In the genomic region with DNA sequence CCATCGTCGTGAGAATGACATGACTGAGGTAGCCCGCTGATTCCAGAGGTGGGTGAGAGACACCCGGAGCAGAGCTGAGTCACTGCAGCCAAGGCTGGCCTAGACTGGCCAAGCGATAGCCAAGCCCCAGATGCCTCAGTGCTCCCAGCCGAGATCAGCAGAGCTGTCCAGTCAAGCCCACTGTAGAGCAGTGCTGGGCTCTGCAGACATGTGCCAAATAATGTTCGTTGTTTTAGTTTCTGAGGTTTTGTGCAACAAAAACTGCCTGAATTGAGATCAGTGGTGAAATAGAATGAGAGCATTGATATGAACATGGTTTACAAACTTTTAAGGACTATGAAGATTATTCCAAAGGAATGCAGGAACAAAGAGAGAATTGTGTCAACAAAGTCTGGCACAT, we compare ENCODE assay signal across 21 cellular contexts. TPM values are rescaled to one million over a fixed set of nuclear protein-coding genes. Genes with fewer than 3 reads are reported as not detected.
DNase-seq lines count a peak whose midpoint lies in the region; ATAC-seq, FAIRE-seq and TF ChIP-seq lines count a peak whose summit lies in the region.
"Had no signal": no experiment of that assay in that cellular context is flagged by ENCODE, and none has a peak within 500 bp of the region (broad histone marks: within the 10 kb centered on the region; RNA-seq: fewer than 3 reads in every experiment).

No MANE protein-coding gene starts in this region.

- ATAC-seq in HepG2 = peak; percentile 59
- ATAC-seq in right lobe of liver = no peak
- ATAC-seq in HG03045 (IDR thresholded peaks at IDR 0.05; ENCODE audit: unreplicated experiment) = no peak

- TF ChIP-seq RAD21 in HepG2 (CRISPR knock-in tag; IDR thresholded peaks at IDR 0.05) = no peak

- in situ Hi-C loops in HepG2 (cut with HindIII; ENCODE audit: extremely low pct_ligation_motif_present, low pct_unique_long_range_greater_than_20kb) (no loop called here), SK-MEL-5 (cut with HindIII; ENCODE audit: low pct_unique_long_range_greater_than_20kb, low sequenced_read_pairs) (no loop called here)

- no peak for TF ChIP-seq CTCF in HepG2 (CRISPR knock-in tag; IDR thresholded peaks at IDR 0.05)
- no peak for TF ChIP-seq CTCF in right lobe of liver (IDR thresholded peaks at IDR 0.05)
- TF ChIP-seq CTCF in endodermal cell (conservative IDR thresholded peaks at IDR 0.05) = no peak

- H3K9ac ChIP-seq in HepG2 (ENCODE audit: insufficient read depth, low read depth, low read length) (no peak overlapping the region), endodermal cell (ENCODE audit: extremely low read depth, low read length, poor library complexity, severe bottlenecking) (no peak overlapping the region)
- H3K9ac ChIP-seq: BLaER1, SK-N-SH had no signal

- intact Hi-C loops in HepG2 (cut with micrococcal nuclease; ENCODE audit: unreplicated experiment) (no loop called here), right lobe of liver (cut with DNase I) (no loop called here)

- H3K4me3 Mint-ChIP-seq in endodermal cell = no peak overlapping the region

- no peaks in the 10 kb centered on the region for H3K9me3 ChIP-seq in HepG2 (ENCODE audit: low read length)
- no peaks in the 10 kb centered on the region for H3K9me3 ChIP-seq in right lobe of liver
- no peaks in the 10 kb centered on the region for H3K9me3 ChIP-seq in endodermal cell (ENCODE audit: control insufficient read depth, low read length)
- H3K9me3 ChIP-seq: BLaER1, SK-N-SH had no signal

- CTCF ChIA-PET in HepG2 (lab: Yijun Ruan, JAX; ENCODE audit: low intra/inter-chr PET ratio, low total read pairs) = no interaction called here

- no TSS peak for BruUV-seq in HepG2 (replicated peaks; lab: Mats Ljungman, UMichigan)

- peak; percentile 84 for FAIRE-seq in HepG2 (lab: Jason Lieb, UNC)
- peak; percentile 62 for FAIRE-seq in urothelium cell line (lab: Jason Lieb, UNC)
- FAIRE-seq: A204.1 had no signal

- no peak overlapping the region for H3K27ac ChIP-seq in HepG2 (ENCODE audit: extremely low read length, insufficient read depth, low read length)
- H3K27ac ChIP-seq in right lobe of liver = no peak overlapping the region
- no peak overlapping the region for H3K27ac ChIP-seq in endodermal cell (ENCODE audit: low read depth, low read length)
- H3K27ac ChIP-seq: BLaER1, HL-60 had no signal

- no peaks in the 10 kb centered on the region for H3K9me3 Mint-ChIP-seq in endodermal cell
- H3K9me3 Mint-ChIP-seq: IgD-negative memory B cell had no signal

- H3K4me3 ChIP-seq in HepG2 (replicated peaks in 1 of 3; ENCODE audit: insufficient read depth in 1 of 3, low read depth in 2 of 3, low read length in 3 of 3) (no peak overlapping the region), right lobe of liver (no peak overlapping the region), endodermal cell (ENCODE audit: low read length) (no peak overlapping the region)
- H3K4me3 ChIP-seq: BLaER1 had no signal

- H3K27me3 ChIP-seq in HepG2 (ENCODE audit: control insufficient read depth in 1 of 2, insufficient read depth in 2 of 2, low read length in 2 of 2) (no peaks in the 10 kb centered on the region; a peak in 1 of 5 replicates), right lobe of liver (no peaks in the 10 kb centered on the region), endodermal cell (ENCODE audit: control insufficient read depth, insufficient read depth, low read length, poor library complexity, severe bottlenecking) (no peaks in the 10 kb centered on the region)
- H3K27me3 ChIP-seq: BLaER1 had no signal

- no peaks in the 10 kb centered on the region for H4K20me1 ChIP-seq in HepG2 (ENCODE audit: insufficient read depth, low read length)
- H4K20me1 ChIP-seq: BLaER1 had no signal

- DNase-seq in HepG2 (ENCODE audit: low spot score) = no peak
- DNase-seq in right lobe of liver = no peak
- DNase-seq in SK-MEL-5 (ENCODE audit: low read depth, low spot score) = peak; percentile 82
- DNase-seq in endodermal cell = peak; percentile 46
- DNase-seq in urothelium cell line (ENCODE audit: low spot score) = peak; percentile 48
- DNase-seq in NCI-H524 (lab: John Stamatoyannopoulos, UW) = no peak
- DNase-seq in effector CD4-positive, alpha-beta T cell = no peak
- DNase-seq: DMS53, H7, MV-4-11, NCI-H1694 treated with DMSO at 0.1 percent for 48 hours, NCI-H774, OCI-M1, SHP77, SK-N-SH had no signal

- 42% methylated on average over 7 of the region's 7 CpGs for WGBS in HepG2 (ENCODE audit: low lambda C conversion rate)
- WGBS in right lobe of liver (ENCODE audit: insufficient coverage, low coverage, low lambda C conversion rate, missing lambda C conversion rate) = 74% methylated on average over 3 of the region's 7 CpGs
- 94 to 95% methylated on average over 7 of the region's 7 CpGs for WGBS in endodermal cell (ENCODE audit: insufficient coverage in 1 of 2, insufficient read length in 1 of 2), 2 experiments

- TF ChIP-seq EP300 in HepG2 (IDR thresholded peaks at IDR 0.05; ENCODE audit: low read depth in 2 of 2, low read length in 2 of 2) (no peak), HepG2 (CRISPR knock-in tag; IDR thresholded peaks at IDR 0.05; ENCODE audit: borderline replicate concordance) (no peak)

- POLR2A ChIA-PET in HepG2 (lab: Yijun Ruan, JAX) = no interaction called here

- H3K36me3 ChIP-seq in HepG2 (replicated peaks in 1 of 2; ENCODE audit: control insufficient read depth in 1 of 2, insufficient read depth in 2 of 2, low read length in 2 of 2) = no peaks in the 10 kb centered on the region; a peak in 1 of 5 replicates
- no peaks in the 10 kb centered on the region for H3K36me3 ChIP-seq in right lobe of liver
- no peaks in the 10 kb centered on the region for H3K36me3 ChIP-seq in endodermal cell (ENCODE audit: control insufficient read depth, insufficient read depth, low read length)
- H3K36me3 ChIP-seq: BLaER1 had no signal

- TF ChIP-seq POLR2A in HepG2 (IDR thresholded peaks at IDR 0.05; ENCODE audit: insufficient read depth in 1 of 2, low read depth in 2 of 2, low read length in 2 of 2) (no peak), right lobe of liver (IDR thresholded peaks at IDR 0.05) (no peak)

- no peak overlapping the region for H2AFZ ChIP-seq in HepG2 (ENCODE audit: low read length)

- peaks cover 12% of the 10 kb centered on the region for H3K4me1 Mint-ChIP-seq in endodermal cell

- H3K79me2 ChIP-seq in HepG2 (ENCODE audit: insufficient read depth, low read length) = no peaks in the 10 kb centered on the region

- no peaks in the 10 kb centered on the region for H3K36me3 Mint-ChIP-seq in endodermal cell (ENCODE audit: low read depth)
- H3K36me3 Mint-ChIP-seq: CD4-positive, alpha-beta memory T cell; IgD-negative memory B cell had no signal

- no peak overlapping the region for H3K27ac Mint-ChIP-seq in endodermal cell
- H3K27ac Mint-ChIP-seq: IgD-negative memory B cell had no signal

- H3K4me2 ChIP-seq in HepG2 (ENCODE audit: low read depth, low read length) = no peak overlapping the region
- H3K4me2 ChIP-seq: SK-N-SH had no signal

- peaks cover 8% of the 10 kb centered on the region for H3K27me3 Mint-ChIP-seq in endodermal cell (ENCODE audit: insufficient read depth)

- peaks cover 18% of the 10 kb centered on the region for H3K4me1 ChIP-seq in HepG2 (ENCODE audit: insufficient read depth, low read length)
- H3K4me1 ChIP-seq in right lobe of liver = no peaks in the 10 kb centered on the region
- peaks cover 2% of the 10 kb centered on the region for H3K4me1 ChIP-seq in endodermal cell (ENCODE audit: control insufficient read depth, insufficient read depth, low read length)

TF ChIP-seq in HepG2, 621 proteins besides CTCF, POLR2A, EP300 and RAD21 (continues in another document):
- TF ChIP-seq FOXC1 (CRISPR knock-in tag; IDR thresholded peaks at IDR 0.05; ENCODE audit: borderline replicate concordance) (no peak), ZNF776 (CRISPR knock-in tag; IDR thresholded peaks at IDR 0.05) (no peak)
- TF ChIP-seq, protein P1, sequence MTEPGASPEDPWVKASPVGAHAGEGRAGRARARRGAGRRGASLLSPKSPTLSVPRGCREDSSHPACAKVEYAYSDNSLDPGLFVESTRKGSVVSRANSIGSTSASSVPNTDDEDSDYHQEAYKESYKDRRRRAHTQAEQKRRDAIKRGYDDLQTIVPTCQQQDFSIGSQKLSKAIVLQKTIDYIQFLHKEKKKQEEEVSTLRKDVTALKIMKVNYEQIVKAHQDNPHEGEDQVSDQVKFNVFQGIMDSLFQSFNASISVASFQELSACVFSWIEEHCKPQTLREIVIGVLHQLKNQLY (CRISPR knock-in tag; IDR thresholded peaks at IDR 0.05) = no peak

RNA-seq across cellular contexts. Expression of a gene that starts 42.1 kb away (rescaled TPM):
- total RNA-seq in HepG2 (2016; rRNA removed; fragmentation: Illumina TruSeq; extraction: Trizol) (54.6 and 73.5 TPM in 2 replicates), right lobe of liver (10 to 100 TPM; 13.0 to 53.9 (median 18.9) TPM), endodermal cell (10 to 100 TPM; 10.9 to 12.5 TPM)
- 42.1 and 49.7 TPM in 2 replicates for total RNA-seq in HepG2 (2016; cell fraction: cytosol; rRNA removed; fragmentation: Illumina TruSeq; extraction: Trizol; ENCODE audit: low read depth)
- 62.3 and 69.8 TPM in 2 replicates for total RNA-seq in HepG2 (2016; cell fraction: insoluble cytoplasmic fraction; rRNA removed; fragmentation: Illumina TruSeq; extraction: Trizol)
- 63.4 and 67.9 TPM in 2 replicates for total RNA-seq in HepG2 (2016; cell fraction: membrane; rRNA removed; fragmentation: Illumina TruSeq; extraction: Trizol)
- total RNA-seq in HepG2 (2016; cell fraction: nucleus; rRNA removed; fragmentation: Illumina TruSeq; extraction: Trizol) = 85.3 and 102 TPM in 2 replicates
- 316 and 481 TPM in 2 replicates for polyA plus RNA-seq in HepG2 (2011; rRNA removed)
- 173 and 253 TPM in 2 replicates for polyA plus RNA-seq in HepG2 (2011; cell fraction: cytosol; rRNA removed)
- 137 and 144 TPM in 2 replicates for polyA plus RNA-seq in HepG2 (2011; cell fraction: nucleus; rRNA removed)
- 326 and 528 TPM in 2 replicates for polyA plus RNA-seq in HepG2 (2012)
- 54.6 and 62.8 TPM in 2 replicates for polyA plus RNA-seq in HepG2 (2016; cell fraction: cytosol; fragmentation: Illumina TruSeq; extraction: Trizol; ENCODE audit: low read depth)
- polyA plus RNA-seq in HepG2 (2016; cell fraction: insoluble cytoplasmic fraction; fragmentation: Illumina TruSeq; extraction: Trizol; ENCODE audit: low read depth) = 59.5 and 66.9 TPM in 2 replicates
- 65.7 and 73.3 TPM in 2 replicates for polyA plus RNA-seq in HepG2 (2016; cell fraction: membrane; fragmentation: Illumina TruSeq; extraction: Trizol; ENCODE audit: low read depth)
- 147 and 181 TPM in 2 replicates for polyA plus RNA-seq in HepG2 (2016; cell fraction: nucleus; fragmentation: Illumina TruSeq; extraction: Trizol; ENCODE audit: insufficient read depth, low read depth)
- 1.5 and 94.5 TPM in 2 replicates for polyA minus RNA-seq in HepG2 (2011; rRNA and poly(A)+ RNA removed; ENCODE audit: low replicate concordance)
- polyA minus RNA-seq in HepG2 (2011; cell fraction: cytosol; rRNA and poly(A)+ RNA removed) = 66.4 and 81.9 TPM in 2 replicates
- polyA minus RNA-seq in HepG2 (2011; cell fraction: nucleus; rRNA and poly(A)+ RNA removed) = 257 and 299 TPM in 2 replicates
- total RNA-seq in SK-MEL-5 (2014; rRNA removed; shearing (Covaris generic)) = 3.8 and 4.6 TPM in 2 replicates
- polyA plus RNA-seq in SK-MEL-5 (2015; cell fraction: cytosol; rRNA removed) = 5.0 and 9.4 TPM in 2 replicates
- 4.9 and 16.3 TPM in 2 replicates for polyA plus RNA-seq in SK-MEL-5 (2015; cell fraction: nucleus; rRNA removed)
- polyA plus RNA-seq in endodermal cell (2013, experiment 1 of 2) = 22.8 TPM
- polyA plus RNA-seq in endodermal cell (2013, experiment 2 of 2) = 16.4 TPM

Comparison
In these comparisons a context has a peak if more than half of its experiments do, and no peak if none do; other contexts are left out.
1. DNase-seq: peak in SK-MEL-5 (single experiment), endodermal cell (single experiment) and urothelium cell line (single experiment); none in HepG2 (single experiment), right lobe of liver (0 of 3), NCI-H524 (0 of 2) and effector CD4-positive, alpha-beta T cell (single experiment).